In genomic region chr11:114616516-114616915, GRCh38 we compare ENCODE assay signal across 2 cellular contexts.
TF ChIP-seq lines count a peak whose summit lies in the region.

No MANE protein-coding gene starts in this region.

TF ChIP-seq in GM12891, 5 proteins besides CTCF, POLR2A, EP300 and RAD21:
- TF ChIP-seq POU2F2 (IDR thresholded peaks at IDR 0.05; ENCODE audit: low read depth, low read length) (peak; percentile 60; the same call in 1 of the 2 replicates), PAX5 (IDR thresholded peaks at IDR 0.05; ENCODE audit: insufficient read depth, low read length, severe bottlenecking) (no peak), TAF1 (IDR thresholded peaks at IDR 0.05; ENCODE audit: low read depth, low read length) (no peak), POLR2AphosphoS5 (IDR thresholded peaks at IDR 0.05; ENCODE audit: low read depth, low read length) (0 out of 2 replicates have a peak, but pooled peaks have one; percentile 39), SPI1 (IDR thresholded peaks at IDR 0.05; ENCODE audit: low read depth, low read length) (no peak)

TF ChIP-seq in GM12878, 131 proteins besides CTCF, POLR2A, EP300 and RAD21:
- TF ChIP-seq RB1 (IDR thresholded peaks at IDR 0.05; ENCODE audit: borderline replicate concordance) (no peak), NR2F1 (conservative IDR thresholded peaks at IDR 0.05) (0 out of 2 replicates have a peak, but pooled peaks have one; percentile 26), ZSCAN29 (IDR thresholded peaks at IDR 0.05) (0 out of 2 replicates have a peak, but pooled peaks have one; percentile 4), NBN (IDR thresholded peaks at IDR 0.05) (no peak), MTA2 (IDR thresholded peaks at IDR 0.05; ENCODE audit: low read depth) (no peak), SREBF1 (IDR thresholded peaks at IDR 0.05; ENCODE audit: low read length) (peak; percentile 88), POLR2AphosphoS2 (IDR thresholded peaks at IDR 0.05; ENCODE audit: low read depth, low read length) (no peak), HDAC2 (IDR thresholded peaks at IDR 0.05) (no peak), ZNF217 (IDR thresholded peaks at IDR 0.05) (peak; percentile 87), PML (IDR thresholded peaks at IDR 0.05; ENCODE audit: low read length) (no peak), NFXL1 (IDR thresholded peaks at IDR 0.05; ENCODE audit: borderline replicate concordance) (peak; percentile 72; the same call in 1 of the 2 replicates), ZNF687 (IDR thresholded peaks at IDR 0.05) (peak; percentile 75), RELB (IDR thresholded peaks at IDR 0.05; ENCODE audit: low read depth) (0 out of 2 replicates have a peak, but pooled peaks have one; percentile 42), POU2F2 (IDR thresholded peaks at IDR 0.05; ENCODE audit: borderline replicate concordance, low read depth, low read length) (peak; percentile 45; the same call in 1 of the 3 replicates), GATAD2B (conservative IDR thresholded peaks at IDR 0.05; ENCODE audit: low read depth) (0 out of 2 replicates have a peak, but pooled peaks have one; percentile 20), DPF2 (IDR thresholded peaks at IDR 0.05) (no peak), FOS (IDR thresholded peaks at IDR 0.05; ENCODE audit: borderline replicate concordance, extremely low read depth, insufficient read length) (no peak), HDAC6 (IDR thresholded peaks at IDR 0.05; ENCODE audit: unreplicated experiment) (no peak), POLR2AphosphoS5 (IDR thresholded peaks at IDR 0.05; ENCODE audit: low read length) (peak; percentile 25; the same call in 1 of the 2 replicates), RAD51 (IDR thresholded peaks at IDR 0.05) (peak; percentile 29; the same call in 1 of the 2 replicates), PRDM15 (CRISPR knock-in tag; IDR thresholded peaks at IDR 0.05) (peak; percentile 90), RCOR1 (conservative IDR thresholded peaks at IDR 0.05; ENCODE audit: low read depth, low read length) (0 out of 2 replicates have a peak, but pooled peaks have one; percentile 38), RUNX3 (IDR thresholded peaks at IDR 0.05; ENCODE audit: low read length) (peak; percentile 48), ZNF24 (IDR thresholded peaks at IDR 0.05) (peak; percentile 99), RELA (IDR thresholded peaks at IDR 0.05; ENCODE audit: borderline replicate concordance, partially characterized antibody) (no peak), PKNOX1 (IDR thresholded peaks at IDR 0.05) (no peak), CBX3 (IDR thresholded peaks at IDR 0.05; ENCODE audit: borderline replicate concordance, low read depth) (no peak), HCFC1 (IDR thresholded peaks at IDR 0.05; ENCODE audit: low read length) (no peak)
- TF ChIP-seq, protein P1, sequence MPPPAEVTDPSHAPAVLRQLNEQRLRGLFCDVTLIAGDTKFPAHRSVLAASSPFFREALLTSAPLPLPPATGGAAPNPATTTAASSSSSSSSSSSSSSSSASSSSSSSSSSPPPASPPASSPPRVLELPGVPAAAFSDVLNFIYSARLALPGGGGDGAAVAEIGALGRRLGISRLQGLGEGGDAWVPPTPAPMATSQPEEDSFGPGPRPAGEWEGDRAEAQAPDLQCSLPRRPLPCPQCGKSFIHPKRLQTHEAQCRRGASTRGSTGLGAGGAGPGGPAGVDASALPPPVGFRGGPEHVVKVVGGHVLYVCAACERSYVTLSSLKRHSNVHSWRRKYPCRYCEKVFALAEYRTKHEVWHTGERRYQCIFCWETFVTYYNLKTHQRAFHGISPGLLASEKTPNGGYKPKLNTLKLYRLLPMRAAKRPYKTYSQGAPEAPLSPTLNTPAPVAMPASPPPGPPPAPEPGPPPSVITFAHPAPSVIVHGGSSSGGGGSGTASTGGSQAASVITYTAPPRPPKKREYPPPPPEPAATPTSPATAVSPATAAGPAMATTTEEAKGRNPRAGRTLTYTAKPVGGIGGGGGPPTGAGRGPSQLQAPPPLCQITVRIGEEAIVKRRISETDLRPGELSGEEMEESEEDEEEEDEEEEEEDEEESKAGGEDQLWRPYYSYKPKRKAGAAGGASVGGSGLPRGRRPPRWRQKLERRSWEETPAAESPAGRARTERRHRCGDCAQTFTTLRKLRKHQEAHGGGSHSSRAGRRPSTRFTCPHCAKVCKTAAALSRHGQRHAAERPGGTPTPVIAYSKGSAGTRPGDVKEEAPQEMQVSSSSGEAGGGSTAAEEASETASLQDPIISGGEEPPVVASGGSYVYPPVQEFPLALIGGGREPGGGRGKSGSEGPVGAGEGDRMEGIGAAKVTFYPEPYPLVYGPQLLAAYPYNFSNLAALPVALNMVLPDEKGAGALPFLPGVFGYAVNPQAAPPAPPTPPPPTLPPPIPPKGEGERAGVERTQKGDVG (CRISPR knock-in tag; IDR thresholded peaks at IDR 0.05): peak; percentile 62
- TF ChIP-seq, protein P2, sequence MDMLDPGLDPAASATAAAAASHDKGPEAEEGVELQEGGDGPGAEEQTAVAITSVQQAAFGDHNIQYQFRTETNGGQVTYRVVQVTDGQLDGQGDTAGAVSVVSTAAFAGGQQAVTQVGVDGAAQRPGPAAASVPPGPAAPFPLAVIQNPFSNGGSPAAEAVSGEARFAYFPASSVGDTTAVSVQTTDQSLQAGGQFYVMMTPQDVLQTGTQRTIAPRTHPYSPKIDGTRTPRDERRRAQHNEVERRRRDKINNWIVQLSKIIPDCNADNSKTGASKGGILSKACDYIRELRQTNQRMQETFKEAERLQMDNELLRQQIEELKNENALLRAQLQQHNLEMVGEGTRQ (IDR thresholded peaks at IDR 0.05; ENCODE audit: borderline replicate concordance, low read depth, low read length): no peak
- TF ChIP-seq, protein P3, sequence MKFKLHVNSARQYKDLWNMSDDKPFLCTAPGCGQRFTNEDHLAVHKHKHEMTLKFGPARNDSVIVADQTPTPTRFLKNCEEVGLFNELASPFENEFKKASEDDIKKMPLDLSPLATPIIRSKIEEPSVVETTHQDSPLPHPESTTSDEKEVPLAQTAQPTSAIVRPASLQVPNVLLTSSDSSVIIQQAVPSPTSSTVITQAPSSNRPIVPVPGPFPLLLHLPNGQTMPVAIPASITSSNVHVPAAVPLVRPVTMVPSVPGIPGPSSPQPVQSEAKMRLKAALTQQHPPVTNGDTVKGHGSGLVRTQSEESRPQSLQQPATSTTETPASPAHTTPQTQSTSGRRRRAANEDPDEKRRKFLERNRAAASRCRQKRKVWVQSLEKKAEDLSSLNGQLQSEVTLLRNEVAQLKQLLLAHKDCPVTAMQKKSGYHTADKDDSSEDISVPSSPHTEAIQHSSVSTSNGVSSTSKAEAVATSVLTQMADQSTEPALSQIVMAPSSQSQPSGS (IDR thresholded peaks at IDR 0.05; ENCODE audit: low read length): peak; percentile 5; the same call in 1 of the 2 replicates
